Comparison of ENCODE assay signal across 8 cellular contexts in the genomic region with DNA sequence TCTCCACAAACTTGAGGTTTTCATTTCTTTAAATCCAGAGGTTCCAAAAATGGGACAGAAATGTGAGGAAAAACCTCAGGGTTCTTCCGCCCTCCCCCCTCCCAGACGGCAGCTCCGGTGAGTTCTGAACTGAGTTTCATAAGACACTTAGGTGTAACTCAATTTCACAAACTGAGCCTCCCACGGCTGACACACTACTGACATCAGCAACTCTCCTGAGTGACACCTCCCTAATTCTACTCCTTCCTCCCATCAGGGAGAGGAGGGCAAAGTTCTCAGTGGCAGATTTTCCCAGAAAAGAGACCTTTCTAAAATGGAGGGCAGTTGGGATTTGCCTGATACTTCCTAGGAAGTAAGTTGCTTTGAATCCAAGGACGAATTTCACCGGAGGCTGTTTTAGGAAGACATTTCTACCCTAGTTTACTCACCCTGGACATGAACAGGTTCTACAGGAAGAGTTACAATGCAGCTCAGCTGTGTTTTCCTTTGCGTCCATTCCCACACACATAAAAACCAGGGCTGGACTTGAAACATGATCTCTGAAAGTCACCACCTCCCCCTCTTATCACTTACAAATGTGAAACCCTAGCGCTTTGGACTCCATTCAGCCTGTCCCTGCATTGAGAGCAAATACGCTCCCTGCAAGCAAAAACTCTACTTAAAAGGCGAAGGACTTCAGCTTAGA.
DNase-seq lines count a peak whose midpoint lies in the region; ATAC-seq, FAIRE-seq and TF ChIP-seq lines count a peak whose summit lies in the region.

No MANE protein-coding gene starts in this region.

- TF ChIP-seq EP300 in GM12878 (IDR thresholded peaks at IDR 0.05; ENCODE audit: borderline replicate concordance in 1 of 2, control insufficient read depth in 1 of 2, low read depth in 2 of 2, low read length in 2 of 2) = no peak

- ATAC-seq in GM12878 (peak; percentile 38), GM18511 (IDR thresholded peaks at IDR 0.05; ENCODE audit: unreplicated experiment) (no peak), GM19467 (IDR thresholded peaks at IDR 0.05; ENCODE audit: unreplicated experiment) (no peak), GM19351 (IDR thresholded peaks at IDR 0.05; ENCODE audit: unreplicated experiment) (no peak)

- H3K27me3 ChIP-seq in GM12878 (replicated peaks in 1 of 2; ENCODE audit: control insufficient read depth in 2 of 2, insufficient read depth in 2 of 2, low read length in 1 of 2) (no peaks in the 10 kb centered on the region), keratinocyte (ENCODE audit: control insufficient read depth, extremely low read depth, insufficient read depth, low read length) (no peaks in the 10 kb centered on the region)

- no peak overlapping the region for H3K4me2 ChIP-seq in GM12878 (ENCODE audit: control insufficient read depth, insufficient read depth)
- peak overlapping the region; percentile 90 for H3K4me2 ChIP-seq in keratinocyte (ENCODE audit: control insufficient read depth, extremely low read depth, insufficient read depth, low read depth, low read length)

- H3K27ac ChIP-seq in GM12878 (ENCODE audit: control insufficient read depth, insufficient read depth) = no peak overlapping the region
- H3K27ac ChIP-seq in keratinocyte (ENCODE audit: control insufficient read depth, insufficient read depth, low read length) = peak overlapping the region; percentile 96

- H3K79me2 ChIP-seq in GM12878 (ENCODE audit: control insufficient read depth, insufficient read depth, low read length) (no peaks in the 10 kb centered on the region), keratinocyte (ENCODE audit: control insufficient read depth, insufficient read depth, low read length) (peaks cover 3% of the 10 kb centered on the region)

- SMC1A ChIA-PET in GM12878 (lab: Charles Lee; ENCODE audit: uncharacterized antibody, unreplicated experiment) = interaction anchor here (0.8 to 6.5 kb wide), 18 partner anchors 12 to 233 kb away, joined by 3 to 48 read pairs (median 4); partner anchors contain the start of gene ARL6IP5

- TF ChIP-seq CTCF in GM12878 (IDR thresholded peaks at IDR 0.05 in 2 of 3, conservative IDR thresholded peaks at IDR 0.05 in 1 of 3; ENCODE audit: control insufficient read depth in 2 of 3, extremely low read depth in 1 of 3, insufficient read depth in 1 of 3, low read depth in 3 of 3, low read length in 3 of 3) (no peak), keratinocyte (optimal IDR thresholded peaks at IDR 0.05 in 1 of 3, IDR thresholded peaks at IDR 0.05 in 1 of 3, conservative IDR thresholded peaks at IDR 0.05 in 1 of 3; ENCODE audit: extremely low read depth in 1 of 3, insufficient read depth in 2 of 3, low read length in 3 of 3) (no peak)

- POLR2A ChIA-PET in GM12878 (lab: Charles Lee) = interaction anchor here (0.6 to 2.3 kb wide), 5 partner anchors 10 to 241 kb away, joined by 3 to 10 read pairs (median 4); no protein-coding TSS in a partner anchor

- 67% methylated on average over 10 of the region's 10 CpGs for WGBS in GM12878 (ENCODE audit: insufficient coverage, insufficient replicate concordance, low lambda C conversion rate, missing lambda C conversion rate)

- dilution Hi-C loops in keratinocyte (cut with MboI; ENCODE audit: extremely low pct_ligation_motif_present, low sequenced_read_pairs) = no loop called here

- H3K36me3 ChIP-seq in GM12878 (ENCODE audit: control insufficient read depth in 2 of 2, insufficient read depth in 2 of 2, low read length in 1 of 2) (no peaks in the 10 kb centered on the region), keratinocyte (ENCODE audit: control insufficient read depth in 2 of 2, extremely low read depth in 1 of 2, insufficient read depth in 2 of 2, low read length in 2 of 2) (peaks cover 9 to 21% of the 10 kb centered on the region in 2 experiments)

- TF ChIP-seq RAD21 in GM12878 (IDR thresholded peaks at IDR 0.05; ENCODE audit: insufficient read depth, low read depth, low read length) = no peak

- intact Hi-C loops in GM12878 (cut with micrococcal nuclease; ENCODE audit: unreplicated experiment) = loop anchor here (5.0 kb wide), 2 partner anchors 42 to 118 kb away; partner anchors contain the start of genes ARL6IP5 and UBA3

- H2AFZ ChIP-seq in GM12878 (ENCODE audit: control insufficient read depth, low read depth, low read length) (no peak overlapping the region), keratinocyte (ENCODE audit: control insufficient read depth, low read length) (peak overlapping the region; percentile 84)

- FAIRE-seq in GM12878 (lab: Jason Lieb, UNC) (no peak), keratinocyte (lab: Jason Lieb, UNC) (peak; percentile 92)

- H3K4me1 ChIP-seq in GM12878 (ENCODE audit: control insufficient read depth, insufficient read depth, low read length) (peaks cover 10% of the 10 kb centered on the region), keratinocyte (ENCODE audit: control insufficient read depth, extremely low read depth, insufficient read depth, low read length) (peaks cover 40% of the 10 kb centered on the region)

- no peak for TF ChIP-seq POLR2A in GM12878 (IDR thresholded peaks at IDR 0.05; ENCODE audit: low read depth, low read length)

- RAD21 ChIA-PET in GM12878 (lab: Charles Lee; ENCODE audit: unreplicated experiment) = interaction anchor here (1.0 to 3.6 kb wide), 11 partner anchors 19 to 112 kb away, joined by 3 to 19 read pairs (median 5); no protein-coding TSS in a partner anchor

- BruUV-seq in GM12878 (replicated peaks; lab: Mats Ljungman, UMichigan) = no TSS peak

- no peaks in the 10 kb centered on the region for H3K9me1 ChIP-seq in keratinocyte (ENCODE audit: control insufficient read depth, extremely low read depth, insufficient read depth, low read length)

- CTCF ChIA-PET in GM12878 (lab: Yijun Ruan, JAX) = interaction anchor here (0.5 to 4.4 kb wide), 10 partner anchors 9 to 239 kb away, joined by 3 to 23 read pairs (median 3); no protein-coding TSS in a partner anchor

- no peak overlapping the region for H3K4me3 ChIP-seq in GM12878
- peak overlapping the region; percentile 24 to 79 (median 77) for H3K4me3 ChIP-seq in keratinocyte (ENCODE audit: control insufficient read depth in 2 of 3, extremely low read depth in 1 of 3, insufficient read depth in 2 of 3, low read depth in 1 of 3, low read length in 3 of 3)

- DNase-seq in DMS153 (lab: John Stamatoyannopoulos, UW) (peak; percentile 39), NCI-H774 (lab: John Stamatoyannopoulos, UW) (peak; percentile 17), GM12878 (ENCODE audit: low read depth, low spot score) (no peak), keratinocyte (ENCODE audit: low read depth, low spot score) (no peak)
- DNase-seq in stimulated activated CD4-positive, alpha-beta T cell treated with anti-CD3 and anti-CD28 coated beads, Interleukin-2, amount 100 ng/mL, for 24 hours = peak; percentile 56 to 58

- H4K20me1 ChIP-seq in GM12878 (ENCODE audit: control insufficient read depth, insufficient read depth) = no peaks in the 10 kb centered on the region
- no peaks in the 10 kb centered on the region for H4K20me1 ChIP-seq in keratinocyte (ENCODE audit: control insufficient read depth, extremely low read depth, insufficient read depth, low read length)

- H3K9me3 ChIP-seq in GM12878 (replicated peaks; ENCODE audit: control insufficient read depth, insufficient read depth, low read length) = no peaks in the 10 kb centered on the region
- H3K9me3 ChIP-seq in keratinocyte (ENCODE audit: control insufficient read depth, low read depth, low read length) = no peaks in the 10 kb centered on the region

- no peak overlapping the region for H3K9ac ChIP-seq in GM12878 (ENCODE audit: control insufficient read depth, insufficient read depth, low read length)
- H3K9ac ChIP-seq in keratinocyte (ENCODE audit: control insufficient read depth, extremely low read depth, insufficient read depth, low read length) = peak overlapping the region; percentile 78

- in situ Hi-C loops in GM12878 (cut with MboI) = no loop called here

TF ChIP-seq in GM12878, 131 proteins besides CTCF, POLR2A, EP300 and RAD21:
- TF ChIP-seq ZNF217 (IDR thresholded peaks at IDR 0.05) (no peak), IKZF1 (conservative IDR thresholded peaks at IDR 0.05) (peak; percentile 47; the same call in 1 of the 2 replicates), PBX3 (IDR thresholded peaks at IDR 0.05; ENCODE audit: insufficient replicate concordance, low read depth, low read length) (peak; percentile 62), EED (IDR thresholded peaks at IDR 0.05; ENCODE audit: low read depth) (0 out of 2 replicates have a peak, but pooled peaks have one; percentile 20), SREBF1 (IDR thresholded peaks at IDR 0.05; ENCODE audit: low read length) (no peak), TCF3 (IDR thresholded peaks at IDR 0.05; ENCODE audit: borderline replicate concordance, insufficient read depth, low read depth, low read length) (no peak), IKZF2 (IDR thresholded peaks at IDR 0.05) (peak in 1 of 2 experiments; percentile 18; a peak in 2 of 4 replicates)
- TF ChIP-seq, protein P1, sequence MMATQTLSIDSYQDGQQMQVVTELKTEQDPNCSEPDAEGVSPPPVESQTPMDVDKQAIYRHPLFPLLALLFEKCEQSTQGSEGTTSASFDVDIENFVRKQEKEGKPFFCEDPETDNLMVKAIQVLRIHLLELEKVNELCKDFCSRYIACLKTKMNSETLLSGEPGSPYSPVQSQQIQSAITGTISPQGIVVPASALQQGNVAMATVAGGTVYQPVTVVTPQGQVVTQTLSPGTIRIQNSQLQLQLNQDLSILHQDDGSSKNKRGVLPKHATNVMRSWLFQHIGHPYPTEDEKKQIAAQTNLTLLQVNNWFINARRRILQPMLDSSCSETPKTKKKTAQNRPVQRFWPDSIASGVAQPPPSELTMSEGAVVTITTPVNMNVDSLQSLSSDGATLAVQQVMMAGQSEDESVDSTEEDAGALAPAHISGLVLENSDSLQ (IDR thresholded peaks at IDR 0.05) = peak; percentile 92
TF ChIP-seq in GM12878: peak in this region for 5.

Comparison
In these comparisons a context has a peak if more than half of its experiments do, and no peak if none do; other contexts are left out.
1. DNase-seq: peak in DMS153 (single experiment), NCI-H774 (single experiment) and stimulated activated CD4-positive, alpha-beta T cell treated with anti-CD3 and anti-CD28 coated beads, Interleukin-2, amount 100 ng/mL, for 24 hours (2 of 2); none in GM12878 (single experiment) and keratinocyte (single experiment).